Comparison of ENCODE assay signal across 1 cellular context in the genomic region with DNA sequence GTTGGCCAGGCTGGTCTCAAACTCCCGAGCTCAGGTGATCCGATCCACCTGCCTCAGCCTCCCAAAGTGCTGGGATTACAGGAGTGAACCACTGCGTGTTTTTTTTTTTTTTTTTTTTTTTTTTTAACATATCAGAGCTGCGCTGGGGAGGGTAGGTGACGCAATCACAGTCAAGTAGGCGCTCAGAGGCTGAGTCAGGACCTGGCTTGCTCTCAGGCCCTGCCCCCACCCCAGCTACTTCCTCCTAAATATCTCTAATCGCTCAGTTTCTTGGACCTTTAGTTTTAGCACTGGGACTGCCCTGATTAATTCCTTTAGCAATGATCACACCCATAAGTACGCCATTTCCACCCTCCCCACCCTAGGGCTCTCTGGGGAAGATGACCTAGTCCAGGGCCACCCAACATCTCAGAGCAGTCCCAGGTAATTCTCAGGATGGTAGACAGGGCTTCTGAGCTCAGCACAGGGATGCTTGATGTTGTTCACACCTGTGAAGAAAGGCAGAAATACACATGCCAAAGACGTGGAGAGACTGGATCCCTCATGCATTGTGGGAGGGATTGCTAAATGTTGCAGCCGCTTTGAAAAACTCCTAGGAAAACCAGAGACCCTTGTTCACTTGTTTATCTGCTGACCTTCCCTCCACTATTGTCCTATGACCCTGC.
A peak's percentile ranks its signal among the peaks of the same experiment; 100 is the strongest.
TF ChIP-seq lines count a peak whose summit lies in the region.

No MANE protein-coding gene starts in this region.

TF ChIP-seq in K562, 482 proteins besides CTCF, POLR2A, EP300 and RAD21 (continued from another document and continues in another):
- TF ChIP-seq, protein P1, sequence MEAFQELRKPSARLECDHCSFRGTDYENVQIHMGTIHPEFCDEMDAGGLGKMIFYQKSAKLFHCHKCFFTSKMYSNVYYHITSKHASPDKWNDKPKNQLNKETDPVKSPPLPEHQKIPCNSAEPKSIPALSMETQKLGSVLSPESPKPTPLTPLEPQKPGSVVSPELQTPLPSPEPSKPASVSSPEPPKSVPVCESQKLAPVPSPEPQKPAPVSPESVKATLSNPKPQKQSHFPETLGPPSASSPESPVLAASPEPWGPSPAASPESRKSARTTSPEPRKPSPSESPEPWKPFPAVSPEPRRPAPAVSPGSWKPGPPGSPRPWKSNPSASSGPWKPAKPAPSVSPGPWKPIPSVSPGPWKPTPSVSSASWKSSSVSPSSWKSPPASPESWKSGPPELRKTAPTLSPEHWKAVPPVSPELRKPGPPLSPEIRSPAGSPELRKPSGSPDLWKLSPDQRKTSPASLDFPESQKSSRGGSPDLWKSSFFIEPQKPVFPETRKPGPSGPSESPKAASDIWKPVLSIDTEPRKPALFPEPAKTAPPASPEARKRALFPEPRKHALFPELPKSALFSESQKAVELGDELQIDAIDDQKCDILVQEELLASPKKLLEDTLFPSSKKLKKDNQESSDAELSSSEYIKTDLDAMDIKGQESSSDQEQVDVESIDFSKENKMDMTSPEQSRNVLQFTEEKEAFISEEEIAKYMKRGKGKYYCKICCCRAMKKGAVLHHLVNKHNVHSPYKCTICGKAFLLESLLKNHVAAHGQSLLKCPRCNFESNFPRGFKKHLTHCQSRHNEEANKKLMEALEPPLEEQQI (IDR thresholded peaks at IDR 0.05), result no peak
- TF ChIP-seq SP1 (CRISPR knock-in tag; IDR thresholded peaks at IDR 0.05) (no peak), TCF3 (CRISPR knock-in tag; IDR thresholded peaks at IDR 0.05) (0 out of 2 replicates have a peak, but pooled peaks have one; percentile 8), BRCA1 (IDR thresholded peaks at IDR 0.05) (no peak), BRCA1 (CRISPR knock-in tag; IDR thresholded peaks at IDR 0.05) (no peak), ZBED1 (IDR thresholded peaks at IDR 0.05) (no peak), NFIX (CRISPR knock-in tag; IDR thresholded peaks at IDR 0.05; ENCODE audit: low read depth) (no peak), CCAR2 (IDR thresholded peaks at IDR 0.05; ENCODE audit: low read depth, low read length) (no peak), ATF7 (IDR thresholded peaks at IDR 0.05) (peak; percentile 91), KLF6 (CRISPR knock-in tag; IDR thresholded peaks at IDR 0.05; ENCODE audit: borderline replicate concordance) (no peak), ETV1 (tag; conservative IDR thresholded peaks at IDR 0.05; ENCODE audit: low read depth) (peak; percentile 49), ZNF740 (CRISPR knock-in tag; IDR thresholded peaks at IDR 0.05) (no peak), ZNF740 (tag; IDR thresholded peaks at IDR 0.05) (no peak), ZNF778 (CRISPR knock-in tag; IDR thresholded peaks at IDR 0.05) (no peak), CEBPG (CRISPR knock-in tag; IDR thresholded peaks at IDR 0.05) (peak; percentile 89), CEBPG (tag; conservative IDR thresholded peaks at IDR 0.05 in 1 of 2, IDR thresholded peaks at IDR 0.05 in 1 of 2) (peak; percentile 96 to 97), NCOR1 (IDR thresholded peaks at IDR 0.05) (no peak), BCL6 (CRISPR knock-in tag; IDR thresholded peaks at IDR 0.05) (no peak), NFRKB (IDR thresholded peaks at IDR 0.05; ENCODE audit: low read depth) (0 out of 2 replicates have a peak, but pooled peaks have one; percentile 7), EP400 (IDR thresholded peaks at IDR 0.05) (peak; percentile 43), NFIC (IDR thresholded peaks at IDR 0.05) (peak; percentile 30; the same call in 1 of the 2 replicates), NUFIP1 (IDR thresholded peaks at IDR 0.05; ENCODE audit: partially characterized antibody) (no peak), RB1 (IDR thresholded peaks at IDR 0.05; ENCODE audit: low read depth) (no peak), ZNF695 (CRISPR knock-in tag; IDR thresholded peaks at IDR 0.05) (no peak), SMARCC2 (IDR thresholded peaks at IDR 0.05; ENCODE audit: low read depth) (no peak; the same call in 1 of the 2 replicates), SMAD3 (CRISPR knock-in tag; conservative IDR thresholded peaks at IDR 0.05) (no peak), HDAC1 (IDR thresholded peaks at IDR 0.05) (no peak), KLF16 (IDR thresholded peaks at IDR 0.05) (no peak), NELFE (IDR thresholded peaks at IDR 0.05; ENCODE audit: insufficient read depth, insufficient read length) (no peak), NCOA6 (IDR thresholded peaks at IDR 0.05) (no peak), POLR2G (IDR thresholded peaks at IDR 0.05; ENCODE audit: low read depth, low read length) (no peak), MAFF (IDR thresholded peaks at IDR 0.05; ENCODE audit: low read length) (peak; percentile 5; the same call in 1 of the 2 replicates), ARID3A (IDR thresholded peaks at IDR 0.05; ENCODE audit: borderline replicate concordance, low read depth, low read length) (no peak), CBFA2T3 (IDR thresholded peaks at IDR 0.05) (peak; percentile 35; the same call in 1 of the 2 replicates), ZNF3 (CRISPR knock-in tag; IDR thresholded peaks at IDR 0.05) (no peak), MCM2 (IDR thresholded peaks at IDR 0.05; ENCODE audit: low read depth) (no peak), ARID1B (IDR thresholded peaks at IDR 0.05) (peak; percentile 63), TCF7L2 (IDR thresholded peaks at IDR 0.05; ENCODE audit: low read depth, low read length) (no peak), LEF1 (IDR thresholded peaks at IDR 0.05) (peak; percentile 61; the same call in 1 of the 2 replicates), GATAD2A (IDR thresholded peaks at IDR 0.05) (no peak), BRF2 (IDR thresholded peaks at IDR 0.05; ENCODE audit: borderline replicate concordance, insufficient read depth, insufficient read length) (no peak), IFI16 (CRISPR knock-in tag; IDR thresholded peaks at IDR 0.05) (no peak), ZNF282 (CRISPR knock-in tag; IDR thresholded peaks at IDR 0.05) (no peak), CEBPB (tag; IDR thresholded peaks at IDR 0.05) (peak; percentile 97), TAF1 (IDR thresholded peaks at IDR 0.05; ENCODE audit: control insufficient read depth, extremely low read depth, insufficient read depth, low read length, severe bottlenecking) (no peak), SOX6 (IDR thresholded peaks at IDR 0.05) (0 out of 2 replicates have a peak, but pooled peaks have one; percentile 8), NRF1 (conservative IDR thresholded peaks at IDR 0.05 in 1 of 2, IDR thresholded peaks at IDR 0.05 in 1 of 2) (peak; percentile 44 to 48; a peak in 3 of 4 replicates), DPF2 (IDR thresholded peaks at IDR 0.05) (peak; percentile 68; the same call in 1 of the 2 replicates), STAT5B (CRISPR knock-in tag; IDR thresholded peaks at IDR 0.05) (no peak), RBM17 (IDR thresholded peaks at IDR 0.05; ENCODE audit: borderline replicate concordance, low read depth, low read length) (no peak), C11orf30 (IDR thresholded peaks at IDR 0.05; ENCODE audit: low read depth) (0 out of 2 replicates have a peak, but pooled peaks have one; percentile 23), NEUROD1 (IDR thresholded peaks at IDR 0.05; ENCODE audit: borderline replicate concordance, low read depth, low read length, partially characterized antibody) (no peak), ZNF395 (CRISPR knock-in tag; IDR thresholded peaks at IDR 0.05) (0 out of 2 replicates have a peak, but pooled peaks have one; percentile 9), ZNF316 (IDR thresholded peaks at IDR 0.05) (no peak), MCM7 (IDR thresholded peaks at IDR 0.05) (no peak)
- TF ChIP-seq, protein P2, sequence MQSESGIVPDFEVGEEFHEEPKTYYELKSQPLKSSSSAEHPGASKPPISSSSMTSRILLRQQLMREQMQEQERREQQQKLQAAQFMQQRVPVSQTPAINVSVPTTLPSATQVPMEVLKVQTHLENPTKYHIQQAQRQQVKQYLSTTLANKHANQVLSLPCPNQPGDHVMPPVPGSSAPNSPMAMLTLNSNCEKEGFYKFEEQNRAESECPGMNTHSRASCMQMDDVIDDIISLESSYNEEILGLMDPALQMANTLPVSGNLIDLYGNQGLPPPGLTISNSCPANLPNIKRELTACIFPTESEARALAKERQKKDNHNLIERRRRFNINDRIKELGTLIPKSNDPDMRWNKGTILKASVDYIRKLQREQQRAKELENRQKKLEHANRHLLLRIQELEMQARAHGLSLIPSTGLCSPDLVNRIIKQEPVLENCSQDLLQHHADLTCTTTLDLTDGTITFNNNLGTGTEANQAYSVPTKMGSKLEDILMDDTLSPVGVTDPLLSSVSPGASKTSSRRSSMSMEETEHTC (IDR thresholded peaks at IDR 0.05), result no peak
- TF ChIP-seq, protein P3, sequence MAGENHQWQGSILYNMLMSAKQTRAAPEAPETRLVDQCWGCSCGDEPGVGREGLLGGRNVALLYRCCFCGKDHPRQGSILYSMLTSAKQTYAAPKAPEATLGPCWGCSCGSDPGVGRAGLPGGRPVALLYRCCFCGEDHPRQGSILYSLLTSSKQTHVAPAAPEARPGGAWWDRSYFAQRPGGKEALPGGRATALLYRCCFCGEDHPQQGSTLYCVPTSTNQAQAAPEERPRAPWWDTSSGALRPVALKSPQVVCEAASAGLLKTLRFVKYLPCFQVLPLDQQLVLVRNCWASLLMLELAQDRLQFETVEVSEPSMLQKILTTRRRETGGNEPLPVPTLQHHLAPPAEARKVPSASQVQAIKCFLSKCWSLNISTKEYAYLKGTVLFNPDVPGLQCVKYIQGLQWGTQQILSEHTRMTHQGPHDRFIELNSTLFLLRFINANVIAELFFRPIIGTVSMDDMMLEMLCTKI (IDR thresholded peaks at IDR 0.05; ENCODE audit: partially characterized antibody), result no peak
- TF ChIP-seq, protein P4, sequence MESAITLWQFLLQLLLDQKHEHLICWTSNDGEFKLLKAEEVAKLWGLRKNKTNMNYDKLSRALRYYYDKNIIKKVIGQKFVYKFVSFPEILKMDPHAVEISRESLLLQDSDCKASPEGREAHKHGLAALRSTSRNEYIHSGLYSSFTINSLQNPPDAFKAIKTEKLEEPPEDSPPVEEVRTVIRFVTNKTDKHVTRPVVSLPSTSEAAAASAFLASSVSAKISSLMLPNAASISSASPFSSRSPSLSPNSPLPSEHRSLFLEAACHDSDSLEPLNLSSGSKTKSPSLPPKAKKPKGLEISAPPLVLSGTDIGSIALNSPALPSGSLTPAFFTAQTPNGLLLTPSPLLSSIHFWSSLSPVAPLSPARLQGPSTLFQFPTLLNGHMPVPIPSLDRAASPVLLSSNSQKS (CRISPR knock-in tag; IDR thresholded peaks at IDR 0.05), result no peak
- TF ChIP-seq, protein P5, sequence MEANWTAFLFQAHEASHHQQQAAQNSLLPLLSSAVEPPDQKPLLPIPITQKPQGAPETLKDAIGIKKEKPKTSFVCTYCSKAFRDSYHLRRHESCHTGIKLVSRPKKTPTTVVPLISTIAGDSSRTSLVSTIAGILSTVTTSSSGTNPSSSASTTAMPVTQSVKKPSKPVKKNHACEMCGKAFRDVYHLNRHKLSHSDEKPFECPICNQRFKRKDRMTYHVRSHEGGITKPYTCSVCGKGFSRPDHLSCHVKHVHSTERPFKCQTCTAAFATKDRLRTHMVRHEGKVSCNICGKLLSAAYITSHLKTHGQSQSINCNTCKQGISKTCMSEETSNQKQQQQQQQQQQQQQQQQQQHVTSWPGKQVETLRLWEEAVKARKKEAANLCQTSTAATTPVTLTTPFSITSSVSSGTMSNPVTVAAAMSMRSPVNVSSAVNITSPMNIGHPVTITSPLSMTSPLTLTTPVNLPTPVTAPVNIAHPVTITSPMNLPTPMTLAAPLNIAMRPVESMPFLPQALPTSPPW (CRISPR knock-in tag; IDR thresholded peaks at IDR 0.05), result peak; percentile 30; the same call in 1 of the 2 replicates
- TF ChIP-seq, protein P6, sequence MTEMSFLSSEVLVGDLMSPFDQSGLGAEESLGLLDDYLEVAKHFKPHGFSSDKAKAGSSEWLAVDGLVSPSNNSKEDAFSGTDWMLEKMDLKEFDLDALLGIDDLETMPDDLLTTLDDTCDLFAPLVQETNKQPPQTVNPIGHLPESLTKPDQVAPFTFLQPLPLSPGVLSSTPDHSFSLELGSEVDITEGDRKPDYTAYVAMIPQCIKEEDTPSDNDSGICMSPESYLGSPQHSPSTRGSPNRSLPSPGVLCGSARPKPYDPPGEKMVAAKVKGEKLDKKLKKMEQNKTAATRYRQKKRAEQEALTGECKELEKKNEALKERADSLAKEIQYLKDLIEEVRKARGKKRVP (CRISPR knock-in tag; IDR thresholded peaks at IDR 0.05), result peak; percentile 73
